In genomic region chr19:8445488-8446001, GRCh38 we compare ENCODE assay signal across 8 cellular contexts. TPM values are rescaled to one million over a fixed set of nuclear protein-coding genes. Genes with fewer than 3 reads are reported as not detected.
DNase-seq lines count a peak whose midpoint lies in the region; ATAC-seq and TF ChIP-seq lines count a peak whose summit lies in the region.

No MANE protein-coding gene starts in this region.

- H3K4me2 ChIP-seq in hepatocyte (peak overlapping the region; percentile 88), skeletal muscle satellite cell (ENCODE audit: low read length) (peak overlapping the region; percentile 90)

- H3K9me3 ChIP-seq in hepatocyte (ENCODE audit: low read depth) (no peaks in the 10 kb centered on the region), skeletal muscle satellite cell (replicated peaks; ENCODE audit: low read length) (no peaks in the 10 kb centered on the region)

- H4K20me1 ChIP-seq in hepatocyte (ENCODE audit: insufficient read depth, poor library complexity, severe bottlenecking) = peaks cover 53% of the 10 kb centered on the region

- H3K9me3 Mint-ChIP-seq in activated naive CD8-positive, alpha-beta T cell treated with anti-CD3 and anti-CD28 coated beads, Interleukin-2, amount 50 U/mL, for 24 hours = no peaks in the 10 kb centered on the region

- peaks cover 50% of the 10 kb centered on the region for H3K4me1 Mint-ChIP-seq in activated naive CD8-positive, alpha-beta T cell treated with anti-CD3 and anti-CD28 coated beads, Interleukin-2, amount 50 U/mL, for 24 hours

- DNase-seq in SIG-M5 treated with dmso at 0.1 percent for 504 hours (lab: John Stamatoyannopoulos, UW; ENCODE audit: unreplicated experiment) (peak; percentile 32), SIG-M5 (lab: John Stamatoyannopoulos, UW) (no peak), RWPE1 (ENCODE audit: low spot score) (peak; percentile 50), hepatocyte (ENCODE audit: low spot score) (peak; percentile 70), NCI-H2107 (lab: John Stamatoyannopoulos, UW) (no peak)
- peak; percentile 66 for DNase-seq in activated naive CD8-positive, alpha-beta T cell treated with anti-CD3 and anti-CD28 coated beads, Interleukin-2, amount 50 U/mL, for 24 hours

- TF ChIP-seq CTCF in RWPE1 (conservative IDR thresholded peaks at IDR 0.05; ENCODE audit: low read depth) (no peak), hepatocyte (IDR thresholded peaks at IDR 0.05; ENCODE audit: poor library complexity) (no peak)

- CTCF ChIA-PET in RWPE1 (lab: Yijun Ruan, JAX) = interaction anchor here (0.9 to 1.0 kb wide), 2 partner anchors 36 to 92 kb away, joined by 3 to 5 read pairs; no protein-coding TSS in a partner anchor

- POLR2A ChIA-PET in RWPE1 (lab: Yijun Ruan, JAX; ENCODE audit: low non-redundant PET) = no interaction called here

- no peaks in the 10 kb centered on the region for H3K36me3 ChIP-seq in hepatocyte (replicated peaks; ENCODE audit: insufficient read depth, low read depth)
- H3K36me3 ChIP-seq in skeletal muscle satellite cell (ENCODE audit: insufficient read depth, low read length) = peaks cover 16% of the 10 kb centered on the region

- peak overlapping the region; percentile 47 for H2AFZ ChIP-seq in hepatocyte

- H3K4me1 ChIP-seq in hepatocyte (ENCODE audit: insufficient read depth) = peaks cover 38% of the 10 kb centered on the region
- peaks cover 24% of the 10 kb centered on the region for H3K4me1 ChIP-seq in skeletal muscle satellite cell (ENCODE audit: control insufficient read depth, insufficient read depth, low read length)

- H3K9me2 ChIP-seq in hepatocyte (replicated peaks; ENCODE audit: insufficient read depth) = no peaks in the 10 kb centered on the region

- H3K4me3 Mint-ChIP-seq in activated naive CD8-positive, alpha-beta T cell treated with anti-CD3 and anti-CD28 coated beads, Interleukin-2, amount 50 U/mL, for 24 hours = peak overlapping the region; percentile 86

- peak overlapping the region; percentile 100 for H3K9ac ChIP-seq in skeletal muscle satellite cell (ENCODE audit: low read depth, low read length)

- H3K27me3 ChIP-seq in hepatocyte (no peaks in the 10 kb centered on the region), skeletal muscle satellite cell (ENCODE audit: control insufficient read depth, insufficient read depth, low read length) (no peaks in the 10 kb centered on the region)

- H3K79me2 ChIP-seq in hepatocyte = peaks cover 55% of the 10 kb centered on the region

- no peaks in the 10 kb centered on the region for H3K27me3 Mint-ChIP-seq in activated naive CD8-positive, alpha-beta T cell treated with anti-CD3 and anti-CD28 coated beads, Interleukin-2, amount 50 U/mL, for 24 hours

- peak overlapping the region; percentile 83 for H3K27ac ChIP-seq in RWPE1
- H3K27ac ChIP-seq in hepatocyte = peak overlapping the region; percentile 95

- peak; percentile 22 for ATAC-seq in HG03097 (IDR thresholded peaks at IDR 0.05; ENCODE audit: low FRiP score, unreplicated experiment)
- peak; percentile 33 for ATAC-seq in activated naive CD8-positive, alpha-beta T cell treated with anti-CD3 and anti-CD28 coated beads, Interleukin-2, amount 50 U/mL, for 24 hours

- H3K4me3 ChIP-seq in hepatocyte (peak overlapping the region; percentile 89), skeletal muscle satellite cell (ENCODE audit: low read length) (peak overlapping the region; percentile 95)

- WGBS in hepatocyte (ENCODE audit: low lambda C conversion rate, missing lambda C conversion rate) = under 1% methylated on average over 21 of the region's 45 CpGs

- peaks cover 30% of the 10 kb centered on the region for H3K36me3 Mint-ChIP-seq in activated naive CD8-positive, alpha-beta T cell treated with anti-CD3 and anti-CD28 coated beads, Interleukin-2, amount 50 U/mL, for 24 hours (ENCODE audit: low read depth)

- peak overlapping the region; percentile 93 for H3K27ac Mint-ChIP-seq in activated naive CD8-positive, alpha-beta T cell treated with anti-CD3 and anti-CD28 coated beads, Interleukin-2, amount 50 U/mL, for 24 hours

RNA-seq across cellular contexts. Expression of gene HNRNPM, which starts 0.8 kb away (rescaled TPM):
- 64.7 and 69.3 TPM in 2 replicates for total RNA-seq in hepatocyte
- 159 and 161 TPM in 2 replicates for polyA plus RNA-seq in hepatocyte
- total RNA-seq in skeletal muscle satellite cell (2012; rRNA removed) = 34.5 and 54.0 TPM in 2 replicates

RNA-seq across cellular contexts. Expression of gene MARCHF2, which starts 32.4 kb away (rescaled TPM):
- 39.0 and 73.5 TPM in 2 replicates for total RNA-seq in hepatocyte
- polyA plus RNA-seq in hepatocyte = 32.9 and 38.5 TPM in 2 replicates
- 29.7 and 43.7 TPM in 2 replicates for total RNA-seq in skeletal muscle satellite cell (2012; rRNA removed)

RNA-seq across cellular contexts. Expression of gene RAB11B, which starts 55.4 kb away (rescaled TPM):
- 30.9 and 47.1 TPM in 2 replicates for total RNA-seq in hepatocyte
- polyA plus RNA-seq in hepatocyte = 174 and 216 TPM in 2 replicates
- total RNA-seq in skeletal muscle satellite cell (2012; rRNA removed) = 20.1 and 25.1 TPM in 2 replicates

RNA-seq across cellular contexts. Expression of gene PRAM1, which starts 56.9 kb away (rescaled TPM):
- 0.44 and 0.73 TPM in 2 replicates for total RNA-seq in hepatocyte
- 0.48 and 0.91 TPM in 2 replicates for polyA plus RNA-seq in hepatocyte
- not detected in 2 replicates for total RNA-seq in skeletal muscle satellite cell (2012; rRNA removed)

Comparison
In these comparisons a context has a peak if more than half of its experiments do, and no peak if none do; other contexts are left out.
1. DNase-seq: peak in SIG-M5 treated with dmso at 0.1 percent for 504 hours (single experiment), RWPE1 (single experiment), activated naive CD8-positive, alpha-beta T cell treated with anti-CD3 and anti-CD28 coated beads, Interleukin-2, amount 50 U/mL, for 24 hours (single experiment) and hepatocyte (single experiment); none in SIG-M5 (single experiment) and NCI-H2107 (single experiment).